In genomic region chr5:62305715-62306493, GRCh38 we compare ENCODE assay signal across 8 cellular contexts. TPM values are rescaled to one million over a fixed set of nuclear protein-coding genes. Genes with fewer than 3 reads are reported as not detected.
A peak's percentile ranks its signal among the peaks of the same experiment; 100 is the strongest.
DNase-seq lines count a peak whose midpoint lies in the region; ATAC-seq and TF ChIP-seq lines count a peak whose summit lies in the region.

Gene KIF2A, plus strand, starts transcription at chr5:62306206. Its CDS starts 267 bp downstream, at chr5:62306473.

- peaks cover 39 to 58% (median 48%) of the 10 kb centered on the region in 4 donors for H3K4me1 Mint-ChIP-seq in CD4-positive, alpha-beta memory T cell

- DNase-seq in CD4-positive, alpha-beta memory T cell: peak; percentile 93 to 96 (median 95)
- peak; percentile 94 for DNase-seq in NCI-H82 (lab: John Stamatoyannopoulos, UW)
- DNase-seq in activated CD4-positive, alpha-beta T cell treated with anti-CD3 and anti-CD28 coated beads, Interleukin-2, amount 50 U/mL, for 48 hours: peak; percentile 90 to 92
- DNase-seq in dermis microvascular lymphatic vessel endothelial cell (ENCODE audit: low read depth in 2 of 2): peak; percentile 70 to 93
- peak; percentile 91 for DNase-seq in stimulated activated CD4-positive, alpha-beta T cell treated with anti-CD3 and anti-CD28 coated beads, Interleukin-4, amount 100 ng/mL, for 1 hour

- under 1% methylated on average over 86 of the region's 86 CpGs for WGBS in liver

- H3K27me3 ChIP-seq in CD4-positive, alpha-beta memory T cell (ENCODE audit: insufficient read depth, low read length): no peaks in the 10 kb centered on the region
- no peaks in the 10 kb centered on the region for H3K27me3 ChIP-seq in liver (ENCODE audit: control insufficient read depth in 4 of 4, insufficient read depth in 4 of 4, low read length in 3 of 4)

- CTCF ChIA-PET in CD4-positive, alpha-beta memory T cell (lab: Charles Lee; ENCODE audit: partially characterized antibody): interaction anchor here (0.6 to 1.6 kb wide), 15 partner anchors 9 to 97 kb away, joined by 3 to 25 read pairs (median 4); partner anchors contain the start of gene DIMT1

- H3K4me3 Mint-ChIP-seq in CD4-positive, alpha-beta memory T cell: peak within 1 kb of the TSS; percentile 97 to 100 (median 99)

- H3K27ac Mint-ChIP-seq in CD4-positive, alpha-beta memory T cell: peak within 1 kb of the TSS; percentile 97 to 100 (median 99)

- H3K4me3 ChIP-seq in CD4-positive, alpha-beta memory T cell (ENCODE audit: low read length in 2 of 2): peak within 1 kb of the TSS; percentile 73 to 82
- H3K4me3 ChIP-seq in liver (ENCODE audit: low read depth in 1 of 3, low read length in 3 of 3): peak within 1 kb of the TSS; percentile 84 to 93 (median 87)

- POLR2A ChIA-PET in CD4-positive, alpha-beta memory T cell (lab: Charles Lee; ENCODE audit: partially characterized antibody): interaction anchor here (0.9 to 3.1 kb wide), 26 partner anchors 9 to 974 kb away, joined by 3 to 42 read pairs (median 5); partner anchors contain the start of genes DIMT1, IPO11 and ZSWIM6

- no peak for TF ChIP-seq RAD21 in liver (IDR thresholded peaks at IDR 0.05)

- peaks cover 48% of the 10 kb centered on the region for H3K4me1 ChIP-seq in CD4-positive, alpha-beta memory T cell (ENCODE audit: insufficient read depth, low read length)
- H3K4me1 ChIP-seq in liver (ENCODE audit: control insufficient read depth in 4 of 4, insufficient read depth in 4 of 4, low read length in 3 of 4): peaks cover 0 to 14% (median 2%) of the 10 kb centered on the region in 4 donors

- H3K9me3 ChIP-seq in CD4-positive, alpha-beta memory T cell (ENCODE audit: control insufficient read depth in 1 of 2, low read length in 2 of 2): no peaks in the 10 kb centered on the region
- no peaks in the 10 kb centered on the region for H3K9me3 ChIP-seq in liver (ENCODE audit: control insufficient read depth in 4 of 4, low read length in 3 of 4)

- peak within 1 kb of the TSS; percentile 76 for H3K27ac ChIP-seq in CD4-positive, alpha-beta memory T cell (ENCODE audit: low read depth, low read length)
- H3K27ac ChIP-seq in liver (ENCODE audit: low read depth in 1 of 2, low read length in 2 of 2): peak within 1 kb of the TSS; percentile 75 to 92

- intact Hi-C loops in CD4-positive, alpha-beta memory T cell (cut with micrococcal nuclease): loop anchor here (1.0 to 5.0 kb wide), 9 partner anchors 14 to 973 kb away; partner anchors contain the start of genes DIMT1, IPO11 and ZSWIM6

- peaks cover 21 to 34% of the 10 kb centered on the region in 2 donors for H3K36me3 Mint-ChIP-seq in CD4-positive, alpha-beta memory T cell

- H3K27me3 Mint-ChIP-seq in CD4-positive, alpha-beta memory T cell: no peaks in the 10 kb centered on the region

- ATAC-seq in GM19452 (IDR thresholded peaks at IDR 0.05; ENCODE audit: unreplicated experiment) (peak; percentile 91), HG03575 (IDR thresholded peaks at IDR 0.05; ENCODE audit: extremely low read depth, insufficient number of reproducible peaks, low FRiP score, unreplicated experiment) (peak; percentile 47)

- no peaks in the 10 kb centered on the region for H3K9me3 Mint-ChIP-seq in CD4-positive, alpha-beta memory T cell

- TF ChIP-seq CTCF in liver (IDR thresholded peaks at IDR 0.05; ENCODE audit: low read depth, low read length, missing input control): peak; percentile 25

- H3K36me3 ChIP-seq in CD4-positive, alpha-beta memory T cell (ENCODE audit: insufficient read depth, low read length): no peaks in the 10 kb centered on the region
- H3K36me3 ChIP-seq in liver (ENCODE audit: control insufficient read depth in 4 of 4, insufficient read depth in 3 of 4, low read depth in 1 of 4, low read length in 3 of 4): no peaks in the 10 kb centered on the region

- peak within 1 kb of the TSS; percentile 71 to 79 for H3K9ac ChIP-seq in liver (ENCODE audit: low read depth in 1 of 2, low read length in 2 of 2)

TF ChIP-seq in liver, 16 proteins besides CTCF, POLR2A, EP300 and RAD21:
- TF ChIP-seq MAX (IDR thresholded peaks at IDR 0.05) (peak; percentile 29), REST (IDR thresholded peaks at IDR 0.05) (no peak)

RNA-seq across cellular contexts. Expression of gene KIF2A, which starts in this region (rescaled TPM):
- total RNA-seq in CD4-positive, alpha-beta memory T cell: 100 to 1,000 TPM; 151 to 157 TPM
- 100 to 1,000 TPM; 133 to 158 TPM for polyA plus RNA-seq in CD4-positive, alpha-beta memory T cell
- 65.1 and 67.0 TPM in 2 replicates for total RNA-seq in dermis microvascular lymphatic vessel endothelial cell
- 10 to 100 TPM in 1 of 2 donors, 1 to 10 TPM in 1; 7.2 to 17.5 TPM for total RNA-seq in liver
- polyA plus RNA-seq in liver: 1 to 10 TPM; 3.8 to 6.3 TPM

Comparison
In these comparisons a context has a peak if more than half of its experiments do, and no peak if none do; other contexts are left out.
1. Peak in every context shown above with its lines: DNase-seq, ATAC-seq, H3K4me3 ChIP-seq and H3K27ac ChIP-seq.
2. RNA of gene KIF2A (polyA plus RNA-seq): 133 to 158 TPM in CD4-positive, alpha-beta memory T cell; 3.8 to 6.3 TPM in liver; every median in the first group is over 10 times any median in the second.